ENCODE assay signal across 22 cellular contexts in genomic region chr2:24993797-24994196, GRCh38. TPM values are rescaled to one million over a fixed set of nuclear protein-coding genes. Genes with fewer than 3 reads are reported as not detected.
A peak's percentile ranks its signal among the peaks of the same experiment; 100 is the strongest.
DNase-seq lines count a peak whose midpoint lies in the region; ATAC-seq and TF ChIP-seq lines count a peak whose summit lies in the region.
"Had no signal": no experiment of that assay in that cellular context is flagged by ENCODE, and none has a peak within 500 bp of the region (broad histone marks: within the 10 kb centered on the region; RNA-seq: fewer than 3 reads in every experiment).

No MANE protein-coding gene starts in this region.

- peak; percentile 12 for DNase-seq in Caki2 (ENCODE audit: low read depth)
- DNase-seq in EH (ENCODE audit: low read depth): peak; percentile 27
- DNase-seq in left colon: no peak
- DNase-seq in GDM1 (lab: John Stamatoyannopoulos, UW): no peak
- DNase-seq: activated CD4-positive, alpha-beta T cell treated with anti-CD3 and anti-CD28 coated beads, Interleukin-2, amount 50 U/mL, for 4 hours; activated CD4-positive, CD25-positive, alpha-beta regulatory T cell; CD4-positive, alpha-beta memory T cell; effector CD4-positive, alpha-beta T cell; erythroblast; left lung; NCI-H1105; NCI-H2029; posterior cingulate gyrus; sigmoid colon; stimulated activated CD4-positive, alpha-beta T cell treated with anti-CD3 and anti-CD28 coated beads, Interleukin-15, amount 100 ng/mL, for 24 hours; stimulated activated naive CD8-positive, alpha-beta T cell treated with anti-CD3 and anti-CD28 coated beads, Interleukin-15, amount 100 ng/mL, for 72 hours; SW 1271; trophoblast cell had no signal

- ATAC-seq in SK-N-SH treated with all-trans-retinoic acid at 6 μM for 48 hours (peak; percentile 80), left colon (peak; percentile 80), HG03025 (IDR thresholded peaks at IDR 0.05; ENCODE audit: low FRiP score, unreplicated experiment) (no peak), GM18868 (IDR thresholded peaks at IDR 0.05; ENCODE audit: unreplicated experiment) (no peak)
- ATAC-seq: foreskin keratinocyte; left lung; stimulated activated naive CD8-positive, alpha-beta T cell treated with anti-CD3 and anti-CD28 coated beads, Interleukin-15, amount 100 ng/mL, for 72 hours had no signal

- intact Hi-C loops in left colon (cut with DNase I, micrococcal nuclease): no loop called here

- in situ Hi-C loops in Caki2 (cut with HindIII; ENCODE audit: low pct_unique_long_range_greater_than_20kb, low sequenced_read_pairs): no loop called here

TF ChIP-seq in SK-N-SH treated with all-trans-retinoic acid at 6 μM for 48 hours, 23 proteins besides CTCF, POLR2A, EP300 and RAD21:
- TF ChIP-seq ISL1 (CRISPR knock-in tag; IDR thresholded peaks at IDR 0.05): no peak
- peak; percentile 84 for TF ChIP-seq ZFP3 (CRISPR knock-in tag; IDR thresholded peaks at IDR 0.05)

RNA-seq across cellular contexts. Expression of gene DNAJC27, which starts 22.0 kb away (rescaled TPM):
- 1.1 and 5.2 TPM in 2 replicates for total RNA-seq in Caki2 (2014; rRNA removed; shearing (Covaris generic); ENCODE audit: low replicate concordance)
- 1 to 10 TPM; 3.7 to 4.8 TPM for total RNA-seq in left colon

RNA-seq across cellular contexts. Expression of gene EFR3B, which starts 48.1 kb away (rescaled TPM):
- total RNA-seq in Caki2 (2014; rRNA removed; shearing (Covaris generic); ENCODE audit: low replicate concordance): 0.71 and 6.7 TPM in 2 replicates
- total RNA-seq in left colon: 1 to 10 TPM in 1 of 2 donors, under 1 TPM in 1; 0.98 to 2.5 TPM

Comparison
In these comparisons a context has a peak if more than half of its experiments do, and no peak if none do; other contexts are left out.
1. DNase-seq: peak in Caki2 (single experiment) and EH (single experiment); none in left colon (0 of 2) and GDM1 (single experiment).
2. ATAC-seq: peak in SK-N-SH treated with all-trans-retinoic acid at 6 μM for 48 hours (single experiment) and left colon (single experiment); none in HG03025 (single experiment) and GM18868 (single experiment).